In the genomic region with DNA sequence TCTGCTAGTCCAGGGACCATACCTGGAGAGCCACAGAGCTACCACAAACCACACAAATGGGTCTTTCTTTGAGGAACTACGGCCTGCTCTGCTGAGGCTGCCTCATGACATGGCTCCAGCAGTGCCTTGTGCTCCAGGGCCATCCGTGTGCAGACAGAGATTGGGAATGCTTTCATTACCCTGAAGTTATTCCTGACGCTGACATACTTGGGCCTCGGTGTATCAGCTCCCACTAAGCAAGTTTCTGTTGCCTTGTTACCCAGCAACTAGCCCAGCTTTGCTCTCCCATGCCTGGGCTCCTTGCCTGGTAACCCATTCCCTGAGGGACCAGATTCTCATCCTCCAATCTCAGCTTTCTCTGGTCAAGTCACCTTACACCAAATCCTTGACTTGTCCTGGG, we compare ENCODE assay signal across 1 cellular context.
TF ChIP-seq lines count a peak whose summit lies in the region.

No MANE protein-coding gene starts in this region.

TF ChIP-seq in GM23338, 12 proteins besides CTCF, POLR2A, EP300 and RAD21 (continued from another document):
- TF ChIP-seq, protein P1, sequence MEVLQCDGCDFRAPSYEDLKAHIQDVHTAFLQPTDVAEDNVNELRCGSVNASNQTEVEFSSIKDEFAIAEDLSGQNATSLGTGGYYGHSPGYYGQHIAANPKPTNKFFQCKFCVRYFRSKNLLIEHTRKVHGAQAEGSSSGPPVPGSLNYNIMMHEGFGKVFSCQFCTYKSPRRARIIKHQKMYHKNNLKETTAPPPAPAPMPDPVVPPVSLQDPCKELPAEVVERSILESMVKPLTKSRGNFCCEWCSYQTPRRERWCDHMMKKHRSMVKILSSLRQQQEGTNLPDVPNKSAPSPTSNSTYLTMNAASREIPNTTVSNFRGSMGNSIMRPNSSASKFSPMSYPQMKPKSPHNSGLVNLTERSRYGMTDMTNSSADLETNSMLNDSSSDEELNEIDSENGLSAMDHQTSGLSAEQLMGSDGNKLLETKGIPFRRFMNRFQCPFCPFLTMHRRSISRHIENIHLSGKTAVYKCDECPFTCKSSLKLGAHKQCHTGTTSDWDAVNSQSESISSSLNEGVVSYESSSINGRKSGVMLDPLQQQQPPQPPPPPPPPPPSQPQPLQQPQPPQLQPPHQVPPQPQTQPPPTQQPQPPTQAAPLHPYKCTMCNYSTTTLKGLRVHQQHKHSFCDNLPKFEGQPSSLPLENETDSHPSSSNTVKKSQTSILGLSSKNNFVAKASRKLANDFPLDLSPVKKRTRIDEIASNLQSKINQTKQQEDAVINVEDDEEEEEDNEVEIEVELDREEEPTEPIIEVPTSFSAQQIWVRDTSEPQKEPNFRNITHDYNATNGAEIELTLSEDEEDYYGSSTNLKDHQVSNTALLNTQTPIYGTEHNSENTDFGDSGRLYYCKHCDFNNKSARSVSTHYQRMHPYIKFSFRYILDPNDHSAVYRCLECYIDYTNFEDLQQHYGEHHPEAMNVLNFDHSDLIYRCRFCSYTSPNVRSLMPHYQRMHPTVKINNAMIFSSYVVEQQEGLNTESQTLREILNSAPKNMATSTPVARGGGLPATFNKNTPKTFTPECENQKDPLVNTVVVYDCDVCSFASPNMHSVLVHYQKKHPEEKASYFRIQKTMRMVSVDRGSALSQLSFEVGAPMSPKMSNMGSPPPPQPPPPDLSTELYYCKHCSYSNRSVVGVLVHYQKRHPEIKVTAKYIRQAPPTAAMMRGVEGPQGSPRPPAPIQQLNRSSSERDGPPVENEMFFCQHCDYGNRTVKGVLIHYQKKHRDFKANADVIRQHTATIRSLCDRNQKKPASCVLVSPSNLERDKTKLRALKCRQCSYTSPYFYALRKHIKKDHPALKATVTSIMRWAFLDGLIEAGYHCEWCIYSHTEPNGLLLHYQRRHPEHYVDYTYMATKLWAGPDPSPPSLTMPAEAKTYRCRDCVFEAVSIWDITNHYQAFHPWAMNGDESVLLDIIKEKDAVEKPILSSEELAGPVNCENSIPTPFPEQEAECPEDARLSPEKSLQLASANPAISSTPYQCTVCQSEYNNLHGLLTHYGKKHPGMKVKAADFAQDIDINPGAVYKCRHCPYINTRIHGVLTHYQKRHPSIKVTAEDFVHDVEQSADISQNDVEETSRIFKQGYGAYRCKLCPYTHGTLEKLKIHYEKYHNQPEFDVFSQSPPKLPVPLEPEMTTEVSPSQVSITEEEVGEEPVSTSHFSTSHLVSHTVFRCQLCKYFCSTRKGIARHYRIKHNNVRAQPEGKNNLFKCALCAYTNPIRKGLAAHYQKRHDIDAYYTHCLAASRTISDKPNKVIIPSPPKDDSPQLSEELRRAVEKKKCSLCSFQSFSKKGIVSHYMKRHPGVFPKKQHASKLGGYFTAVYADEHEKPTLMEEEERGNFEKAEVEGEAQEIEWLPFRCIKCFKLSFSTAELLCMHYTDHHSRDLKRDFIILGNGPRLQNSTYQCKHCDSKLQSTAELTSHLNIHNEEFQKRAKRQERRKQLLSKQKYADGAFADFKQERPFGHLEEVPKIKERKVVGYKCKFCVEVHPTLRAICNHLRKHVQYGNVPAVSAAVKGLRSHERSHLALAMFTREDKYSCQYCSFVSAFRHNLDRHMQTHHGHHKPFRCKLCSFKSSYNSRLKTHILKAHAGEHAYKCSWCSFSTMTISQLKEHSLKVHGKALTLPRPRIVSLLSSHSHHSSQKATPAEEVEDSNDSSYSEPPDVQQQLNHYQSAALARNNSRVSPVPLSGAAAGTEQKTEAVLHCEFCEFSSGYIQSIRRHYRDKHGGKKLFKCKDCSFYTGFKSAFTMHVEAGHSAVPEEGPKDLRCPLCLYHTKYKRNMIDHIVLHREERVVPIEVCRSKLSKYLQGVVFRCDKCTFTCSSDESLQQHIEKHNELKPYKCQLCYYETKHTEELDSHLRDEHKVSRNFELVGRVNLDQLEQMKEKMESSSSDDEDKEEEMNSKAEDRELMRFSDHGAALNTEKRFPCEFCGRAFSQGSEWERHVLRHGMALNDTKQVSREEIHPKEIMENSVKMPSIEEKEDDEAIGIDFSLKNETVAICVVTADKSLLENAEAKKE (CRISPR knock-in tag; IDR thresholded peaks at IDR 0.05): no peak
- TF ChIP-seq NANOG (IDR thresholded peaks at IDR 0.05; ENCODE audit: borderline replicate concordance) (no peak), EZH2phosphoT487 (IDR thresholded peaks at IDR 0.05; ENCODE audit: unreplicated experiment) (no peak), EZH2 (IDR thresholded peaks at IDR 0.05; ENCODE audit: low read depth, unreplicated experiment) (no peak), CREB1 (CRISPR knock-in tag; IDR thresholded peaks at IDR 0.05; ENCODE audit: low read depth) (no peak), ZNF114 (CRISPR knock-in tag; IDR thresholded peaks at IDR 0.05) (no peak), STAT1 (IDR thresholded peaks at IDR 0.05; ENCODE audit: unreplicated experiment) (no peak), ZNF331 (CRISPR knock-in tag; IDR thresholded peaks at IDR 0.05; ENCODE audit: low read depth) (no peak)
- TF ChIP-seq, protein P2, sequence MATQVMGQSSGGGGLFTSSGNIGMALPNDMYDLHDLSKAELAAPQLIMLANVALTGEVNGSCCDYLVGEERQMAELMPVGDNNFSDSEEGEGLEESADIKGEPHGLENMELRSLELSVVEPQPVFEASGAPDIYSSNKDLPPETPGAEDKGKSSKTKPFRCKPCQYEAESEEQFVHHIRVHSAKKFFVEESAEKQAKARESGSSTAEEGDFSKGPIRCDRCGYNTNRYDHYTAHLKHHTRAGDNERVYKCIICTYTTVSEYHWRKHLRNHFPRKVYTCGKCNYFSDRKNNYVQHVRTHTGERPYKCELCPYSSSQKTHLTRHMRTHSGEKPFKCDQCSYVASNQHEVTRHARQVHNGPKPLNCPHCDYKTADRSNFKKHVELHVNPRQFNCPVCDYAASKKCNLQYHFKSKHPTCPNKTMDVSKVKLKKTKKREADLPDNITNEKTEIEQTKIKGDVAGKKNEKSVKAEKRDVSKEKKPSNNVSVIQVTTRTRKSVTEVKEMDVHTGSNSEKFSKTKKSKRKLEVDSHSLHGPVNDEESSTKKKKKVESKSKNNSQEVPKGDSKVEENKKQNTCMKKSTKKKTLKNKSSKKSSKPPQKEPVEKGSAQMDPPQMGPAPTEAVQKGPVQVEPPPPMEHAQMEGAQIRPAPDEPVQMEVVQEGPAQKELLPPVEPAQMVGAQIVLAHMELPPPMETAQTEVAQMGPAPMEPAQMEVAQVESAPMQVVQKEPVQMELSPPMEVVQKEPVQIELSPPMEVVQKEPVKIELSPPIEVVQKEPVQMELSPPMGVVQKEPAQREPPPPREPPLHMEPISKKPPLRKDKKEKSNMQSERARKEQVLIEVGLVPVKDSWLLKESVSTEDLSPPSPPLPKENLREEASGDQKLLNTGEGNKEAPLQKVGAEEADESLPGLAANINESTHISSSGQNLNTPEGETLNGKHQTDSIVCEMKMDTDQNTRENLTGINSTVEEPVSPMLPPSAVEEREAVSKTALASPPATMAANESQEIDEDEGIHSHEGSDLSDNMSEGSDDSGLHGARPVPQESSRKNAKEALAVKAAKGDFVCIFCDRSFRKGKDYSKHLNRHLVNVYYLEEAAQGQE (IDR thresholded peaks at IDR 0.05; ENCODE audit: unreplicated experiment): no peak
- TF ChIP-seq, protein P3, sequence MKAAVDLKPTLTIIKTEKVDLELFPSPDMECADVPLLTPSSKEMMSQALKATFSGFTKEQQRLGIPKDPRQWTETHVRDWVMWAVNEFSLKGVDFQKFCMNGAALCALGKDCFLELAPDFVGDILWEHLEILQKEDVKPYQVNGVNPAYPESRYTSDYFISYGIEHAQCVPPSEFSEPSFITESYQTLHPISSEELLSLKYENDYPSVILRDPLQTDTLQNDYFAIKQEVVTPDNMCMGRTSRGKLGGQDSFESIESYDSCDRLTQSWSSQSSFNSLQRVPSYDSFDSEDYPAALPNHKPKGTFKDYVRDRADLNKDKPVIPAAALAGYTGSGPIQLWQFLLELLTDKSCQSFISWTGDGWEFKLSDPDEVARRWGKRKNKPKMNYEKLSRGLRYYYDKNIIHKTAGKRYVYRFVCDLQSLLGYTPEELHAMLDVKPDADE (IDR thresholded peaks at IDR 0.05): no peak
